In the genomic region with DNA sequence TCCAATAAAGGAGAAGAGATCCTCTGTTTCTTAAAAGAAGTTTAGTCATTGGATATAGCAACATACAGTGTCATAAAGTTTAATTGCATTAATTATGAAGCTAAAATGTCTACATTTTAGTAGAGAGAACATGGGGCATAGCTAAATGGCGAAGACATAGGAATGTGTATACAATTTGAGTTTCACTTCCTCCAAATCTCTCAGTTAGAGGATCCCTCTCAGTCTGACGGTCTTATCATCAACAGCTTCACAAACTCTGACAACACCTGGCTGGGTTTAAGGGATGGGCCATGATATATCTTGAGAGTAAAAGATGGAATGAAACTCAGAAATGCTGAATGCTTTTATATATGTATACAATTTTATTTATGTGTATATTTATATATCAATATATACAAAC, we compare ENCODE assay signal across 10 cellular contexts.
A peak's percentile ranks its signal among the peaks of the same experiment; 100 is the strongest.
DNase-seq lines count a peak whose midpoint lies in the region; ATAC-seq, FAIRE-seq and TF ChIP-seq lines count a peak whose summit lies in the region.
"Had no signal": no experiment of that assay in that cellular context is flagged by ENCODE, and none has a peak within 500 bp of the region (broad histone marks: within the 10 kb centered on the region; RNA-seq: fewer than 3 reads in every experiment).

No MANE protein-coding gene starts in this region.

- TF ChIP-seq POLR2A in vagina (IDR thresholded peaks at IDR 0.05) = no peak

- intact Hi-C loops in vagina (cut with DNase I) = no loop called here

- H3K4me3 ChIP-seq in vagina = no peak overlapping the region

- no peaks in the 10 kb centered on the region for H3K27me3 ChIP-seq in vagina

- H3K9me3 ChIP-seq in vagina = no peaks in the 10 kb centered on the region

- peak; percentile 5 for DNase-seq in CD1c-positive myeloid dendritic cell (ENCODE audit: extremely low spot score)
- DNase-seq in GM19239 (ENCODE audit: insufficient read length, low spot score) = no peak
- peak; percentile 49 for DNase-seq in NAMALWA (ENCODE audit: low spot score)
- no peak for DNase-seq in NCI-H2227 treated with DMSO at 0.1 percent for 48 hours (lab: John Stamatoyannopoulos, UW)
- DNase-seq in DMS53 (lab: John Stamatoyannopoulos, UW) = no peak
- no peak for DNase-seq in vagina (ENCODE audit: extremely low spot score in 2 of 2)
- no peak for DNase-seq in omental fat pad (ENCODE audit: low spot score)
- DNase-seq: activated T-cell treated with anti-CD3 and anti-CD28 coated beads, Interleukin-2, amount 50 U/mL, for 24 hours had no signal

- peaks cover 16% of the 10 kb centered on the region for H3K4me1 ChIP-seq in vagina

- H3K27ac ChIP-seq in vagina = no peak overlapping the region
- H3K27ac ChIP-seq: VCaP had no signal

- FAIRE-seq in GM19239 (lab: Jason Lieb, UNC) = peak; percentile 26

- TF ChIP-seq CTCF in vagina (IDR thresholded peaks at IDR 0.05) (no peak), omental fat pad (IDR thresholded peaks at IDR 0.05) (no peak)

- ATAC-seq in HG02763 (IDR thresholded peaks at IDR 0.05; ENCODE audit: unreplicated experiment) (peak; percentile 74), omental fat pad (ENCODE audit: low FRiP score) (no peak)

- no peaks in the 10 kb centered on the region for H3K36me3 ChIP-seq in vagina

Comparison
In these comparisons a context has a peak if more than half of its experiments do, and no peak if none do; other contexts are left out.
1. DNase-seq: peak in CD1c-positive myeloid dendritic cell (single experiment) and NAMALWA (single experiment); none in GM19239 (single experiment), NCI-H2227 treated with DMSO at 0.1 percent for 48 hours (single experiment), DMS53 (single experiment), vagina (0 of 2) and omental fat pad (single experiment).